13 cellular contexts compared by ENCODE assay signal in genomic region chr16:9096416-9096952, GRCh38. TPM values are rescaled to one million over a fixed set of nuclear protein-coding genes. Genes with fewer than 3 reads are reported as not detected.
A peak's percentile ranks its signal among the peaks of the same experiment; 100 is the strongest.
DNase-seq lines count a peak whose midpoint lies in the region; ATAC-seq, FAIRE-seq and TF ChIP-seq lines count a peak whose summit lies in the region.
"Had no signal": no experiment of that assay in that cellular context is flagged by ENCODE, and none has a peak within 500 bp of the region (broad histone marks: within the 10 kb centered on the region; RNA-seq: fewer than 3 reads in every experiment).

No MANE protein-coding gene starts in this region.

- 54% methylated on average over 2 of the region's 2 CpGs for WGBS in mammary epithelial cell (ENCODE audit: low coverage, missing lambda C conversion rate)
- 86% methylated on average over 1 of the region's 2 CpGs for WGBS in mesenchymal stem cell
- 65 to 67% methylated on average over 2 of the region's 2 CpGs for WGBS in pancreas, 2 donors

- H4K8ac ChIP-seq in mesenchymal stem cell (ENCODE audit: low read length) = no peak overlapping the region

- H3K4me3 ChIP-seq in mammary epithelial cell (replicated peaks in 1 of 3; ENCODE audit: insufficient read depth in 1 of 3, low read depth in 2 of 3, low read length in 3 of 3) = peak overlapping the region in 1 of 3 experiments; percentile 82
- H3K4me3 ChIP-seq in breast epithelium = peak overlapping the region in 1 of 3 donors; percentile 88
- no peak overlapping the region for H3K4me3 ChIP-seq in SU-DHL-6 (ENCODE audit: insufficient read depth, low read length, poor library complexity, severe bottlenecking)
- H3K4me3 ChIP-seq in thoracic aorta = peak overlapping the region; percentile 8
- no peak overlapping the region for H3K4me3 ChIP-seq in mesenchymal stem cell (ENCODE audit: insufficient read depth in 1 of 2, low read depth in 1 of 2, low read length in 2 of 2)
- H3K4me3 ChIP-seq in pancreas = no peak overlapping the region
- H3K4me3 ChIP-seq: thyroid gland had no signal

- CTCF ChIA-PET in mammary epithelial cell (lab: Charles Lee; ENCODE audit: low non-redundant PET) = no interaction called here

- H2AFZ ChIP-seq in mammary epithelial cell (ENCODE audit: low read depth, low read length) = no peak overlapping the region
- H2AFZ ChIP-seq in SU-DHL-6 (ENCODE audit: low read depth, low read length, severe bottlenecking) = no peak overlapping the region
- H2AFZ ChIP-seq in mesenchymal stem cell (ENCODE audit: low read depth, low read length) = no peak overlapping the region

- H3K4me1 ChIP-seq in mammary epithelial cell (ENCODE audit: insufficient read depth, low read length) = peaks cover 43% of the 10 kb centered on the region
- H3K4me1 ChIP-seq in breast epithelium = peaks cover 6 to 25% of the 10 kb centered on the region in 2 donors
- H3K4me1 ChIP-seq in thoracic aorta (ENCODE audit: control insufficient read depth in 1 of 2, low read depth in 2 of 2) = peaks cover 67 to 84% of the 10 kb centered on the region in 2 donors
- H3K4me1 ChIP-seq in mesenchymal stem cell (ENCODE audit: control insufficient read depth, insufficient read depth, low read depth, low read length) = peaks cover 13% of the 10 kb centered on the region
- peaks cover 42 to 76% (median 64%) of the 10 kb centered on the region in 3 donors for H3K4me1 ChIP-seq in pancreas

- H3K79me2 ChIP-seq in mammary epithelial cell (ENCODE audit: insufficient read depth, low read length) (peaks cover 100% of the 10 kb centered on the region), SU-DHL-6 (ENCODE audit: insufficient read depth, low read length) (peaks cover 98% of the 10 kb centered on the region)

- H2BK12ac ChIP-seq in mesenchymal stem cell (ENCODE audit: low read length in 2 of 2) = no peak overlapping the region

- H3F3A ChIP-seq in SU-DHL-6 (ENCODE audit: insufficient read depth) = peaks cover 4% of the 10 kb centered on the region; the same call in 1 of the 2 replicates

- H2BK120ac ChIP-seq in mesenchymal stem cell (ENCODE audit: low read depth, low read length) = no peak overlapping the region

- H2AK5ac ChIP-seq in mesenchymal stem cell (ENCODE audit: low read length, severe bottlenecking) = no peak overlapping the region

- H3K9me2 ChIP-seq in SU-DHL-6 (replicated peaks; ENCODE audit: insufficient read depth, low read length) = no peaks in the 10 kb centered on the region

- FAIRE-seq in pancreas (lab: Jason Lieb, UNC) = no peak

- intact Hi-C loops in mammary epithelial cell (cut with micrococcal nuclease) = loop anchor here (10.0 kb wide), 1 partner anchor 132 kb away; the partner anchor contains the start of gene USP7
- intact Hi-C loops in breast epithelium (cut with DNase I; ENCODE audit: low total_unique reads) = no loop called here
- intact Hi-C loops in pancreas (cut with DNase I) = no loop called here

- BruUV-seq in mammary epithelial cell (replicated peaks; lab: Mats Ljungman, UMichigan) = no TSS peak

- H3K27me3 ChIP-seq in mammary epithelial cell (ENCODE audit: insufficient read depth, low read length) (no peaks in the 10 kb centered on the region), breast epithelium (no peaks in the 10 kb centered on the region), SU-DHL-6 (ENCODE audit: low read length) (no peaks in the 10 kb centered on the region), thoracic aorta (replicated peaks; ENCODE audit: insufficient read depth) (no peaks in the 10 kb centered on the region), mesenchymal stem cell (ENCODE audit: control insufficient read depth in 1 of 2, insufficient read depth in 1 of 2, low read length in 2 of 2) (no peaks in the 10 kb centered on the region), pancreas (no peaks in the 10 kb centered on the region)
- H3K27me3 ChIP-seq: heart left ventricle, thyroid gland had no signal

- H4K91ac ChIP-seq in mesenchymal stem cell (ENCODE audit: low read length) = no peak overlapping the region

- H3K9me3 ChIP-seq in mammary epithelial cell (replicated peaks; ENCODE audit: insufficient read depth, low read length) (no peaks in the 10 kb centered on the region), breast epithelium (no peaks in the 10 kb centered on the region), SU-DHL-6 (ENCODE audit: insufficient read depth, low read length) (no peaks in the 10 kb centered on the region), thoracic aorta (no peaks in the 10 kb centered on the region), mesenchymal stem cell (ENCODE audit: control insufficient read depth, low read length) (no peaks in the 10 kb centered on the region), pancreas (no peaks in the 10 kb centered on the region)
- H3K9me3 ChIP-seq: heart left ventricle, thyroid gland had no signal

- H3K9ac ChIP-seq in mammary epithelial cell (ENCODE audit: insufficient read depth, low read length) (no peak overlapping the region), SU-DHL-6 (ENCODE audit: low read length) (no peak overlapping the region), mesenchymal stem cell (ENCODE audit: low read length) (no peak overlapping the region)

- DNase-seq in mammary epithelial cell = peak; percentile 66
- no peak for DNase-seq in breast epithelium (ENCODE audit: low spot score in 2 of 2)
- DNase-seq in thoracic aorta (ENCODE audit: low spot score) = no peak
- no peak for DNase-seq in mesenchymal stem cell
- DNase-seq in NCI-H82 (lab: John Stamatoyannopoulos, UW) = no peak
- no peak for DNase-seq in pancreas
- DNase-seq: activated CD4-positive, CD25-positive, alpha-beta regulatory T cell; effector CD4-positive, alpha-beta T cell; heart left ventricle; NCI-H2171 treated with DMSO at 0.1 percent for 48 hours; thyroid gland had no signal

- H4K20me1 ChIP-seq in mammary epithelial cell (ENCODE audit: insufficient read depth, low read length) = peaks cover 56% of the 10 kb centered on the region
- H4K20me1 ChIP-seq in SU-DHL-6 (ENCODE audit: low read depth, low read length) = peaks cover 50% of the 10 kb centered on the region

- no peaks in the 10 kb centered on the region for H3K79me1 ChIP-seq in mesenchymal stem cell (replicated peaks; ENCODE audit: low read length, poor library complexity, severe bottlenecking)

- H2BK5ac ChIP-seq in mesenchymal stem cell (ENCODE audit: low read depth, low read length, poor library complexity, severe bottlenecking) = no peak overlapping the region

- no peak overlapping the region for H3K18ac ChIP-seq in mesenchymal stem cell (ENCODE audit: low read depth in 1 of 2, low read length in 2 of 2)

- dilution Hi-C loops in mammary epithelial cell (cut with HindIII; ENCODE audit: low sequenced_read_pairs) = no loop called here

- no peak for TF ChIP-seq POLR2A in breast epithelium (IDR thresholded peaks at IDR 0.05)

- no peak overlapping the region for H3K14ac ChIP-seq in mesenchymal stem cell (ENCODE audit: low read length in 2 of 2)

- in situ Hi-C loops in mammary epithelial cell (cut with MboI; ENCODE audit: low sequenced_read_pairs in 2 of 2) = no loop called here

- H2BK15ac ChIP-seq in mesenchymal stem cell (ENCODE audit: low read depth, poor library complexity, severe bottlenecking) = no peak overlapping the region

- H3K36me3 ChIP-seq in mammary epithelial cell (ENCODE audit: insufficient read depth, low read length) (peaks cover 34% of the 10 kb centered on the region), breast epithelium (no peaks in the 10 kb centered on the region), SU-DHL-6 (ENCODE audit: low read length) (peaks cover 38% of the 10 kb centered on the region), thoracic aorta (peaks cover 5% of the 10 kb centered on the region), mesenchymal stem cell (ENCODE audit: control insufficient read depth in 1 of 2, insufficient read depth in 2 of 2, low read depth in 1 of 2, low read length in 2 of 2) (peaks cover 21 to 84% of the 10 kb centered on the region in 2 experiments), pancreas (peaks cover 0 to 10% (median 0%) of the 10 kb centered on the region in 3 donors)

- ATAC-seq in esophagus mucosa (peak; percentile 36), thoracic aorta (ENCODE audit: insufficient number of reproducible peaks, low FRiP score, low read depth) (no peak), pancreas (no peak)
- ATAC-seq: heart left ventricle had no signal

- no peak for TF ChIP-seq CTCF in mammary epithelial cell (conservative IDR thresholded peaks at IDR 0.05 in 1 of 2, IDR thresholded peaks at IDR 0.05 in 1 of 2; ENCODE audit: extremely low read depth in 1 of 2, insufficient read depth in 1 of 2, low read depth in 1 of 2, low read length in 2 of 2)
- TF ChIP-seq CTCF in breast epithelium (IDR thresholded peaks at IDR 0.05) = no peak
- no peak for TF ChIP-seq CTCF in SU-DHL-6 (IDR thresholded peaks at IDR 0.05; ENCODE audit: insufficient read depth, low read length, poor library complexity, severe bottlenecking)
- TF ChIP-seq CTCF in thoracic aorta (IDR thresholded peaks at IDR 0.05) = no peak
- TF ChIP-seq CTCF in pancreas (IDR thresholded peaks at IDR 0.05) = no peak

- H3K23ac ChIP-seq in mesenchymal stem cell (ENCODE audit: low read length in 2 of 2) = no peak overlapping the region

- peak overlapping the region; percentile 88 for H3K4me2 ChIP-seq in mammary epithelial cell (ENCODE audit: insufficient read depth, low read depth, low read length)
- H3K4me2 ChIP-seq in SU-DHL-6 (ENCODE audit: low read depth, low read length, poor library complexity, severe bottlenecking) = peak overlapping the region; percentile 88
- no peak overlapping the region for H3K4me2 ChIP-seq in mesenchymal stem cell (ENCODE audit: low read length, poor library complexity, severe bottlenecking)

- H3K27ac ChIP-seq in mammary epithelial cell (ENCODE audit: insufficient read depth, low read depth, low read length) (no peak overlapping the region), breast epithelium (peak overlapping the region in 1 of 2 donors; percentile 62), SU-DHL-6 (ENCODE audit: low read depth, low read length) (no peak overlapping the region), thoracic aorta (no peak overlapping the region), mesenchymal stem cell (ENCODE audit: low read length, poor library complexity, severe bottlenecking) (no peak overlapping the region), pancreas (no peak overlapping the region)

- H3K4ac ChIP-seq in mesenchymal stem cell (ENCODE audit: low read depth in 1 of 2, low read length in 2 of 2) = no peak overlapping the region

RNA-seq across cellular contexts. Expression of gene HAPSTR1, which starts 5.0 kb away (rescaled TPM):
- 100 to 1,000 TPM in 1 of 2 donors, 10 to 100 TPM in 1; 92.6 to 124 TPM for total RNA-seq in mammary epithelial cell
- polyA plus RNA-seq in mammary epithelial cell = 21.6 TPM
- polyA minus RNA-seq in mammary epithelial cell = 84.4 TPM
- total RNA-seq in breast epithelium = 10 to 100 TPM; 39.0 to 63.5 (median 50.1) TPM
- total RNA-seq in esophagus mucosa = 50.1 TPM
- total RNA-seq in thoracic aorta = 10 to 100 TPM; 60.4 to 90.8 TPM
- 43.4 TPM for polyA plus RNA-seq in mesenchymal stem cell (2013, experiment 1 of 2)
- polyA plus RNA-seq in mesenchymal stem cell (2013, experiment 2 of 2) = 42.6 TPM
- 10 to 100 TPM; 17.1 to 35.5 (median 23.6) TPM for total RNA-seq in pancreas
- polyA plus RNA-seq in pancreas = 10 to 100 TPM in 1 of 2 donors, 1 to 10 TPM in 1; 6.0 to 10.9 TPM
